ENCODE assay signal across 8 cellular contexts in the genomic region with DNA sequence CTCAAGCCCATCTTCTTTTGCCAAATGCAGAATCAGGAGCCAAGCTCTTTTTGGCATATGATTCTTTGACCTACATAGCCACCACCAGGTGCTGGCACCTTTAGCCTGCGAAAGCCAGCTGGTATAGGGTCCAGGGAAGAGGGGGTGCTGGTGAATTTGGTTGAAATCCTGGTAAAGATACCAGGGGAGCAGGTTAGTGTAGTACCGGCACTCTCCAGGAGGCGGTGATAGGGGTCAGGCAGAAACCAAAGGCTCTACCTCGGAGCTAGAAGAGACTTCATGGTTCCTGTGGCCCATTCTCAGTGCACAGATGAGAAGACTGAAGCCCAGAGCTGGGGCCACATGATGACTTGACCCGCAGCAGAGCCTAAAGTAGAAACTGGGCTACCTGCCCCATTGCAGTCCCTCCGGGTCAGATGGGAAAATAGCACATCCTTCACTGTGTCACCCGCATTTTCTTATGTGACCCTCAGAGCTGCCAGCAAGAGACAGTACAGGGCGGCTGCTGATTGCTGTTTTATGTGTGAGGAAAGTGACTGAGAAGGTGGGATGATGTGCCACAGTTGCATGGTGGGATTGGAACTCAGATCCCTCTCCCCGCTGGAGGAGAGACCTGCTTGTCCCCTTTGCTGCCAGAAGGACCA. TPM values are rescaled to one million over a fixed set of nuclear protein-coding genes. Genes with fewer than 3 reads are reported as not detected.
DNase-seq lines count a peak whose midpoint lies in the region; ATAC-seq and TF ChIP-seq lines count a peak whose summit lies in the region.

No MANE protein-coding gene starts in this region.

- intact Hi-C loops in left lung (cut with DNase I), result no loop called here

- no peak overlapping the region for H3K27ac ChIP-seq in VCaP
- no peak overlapping the region for H3K27ac ChIP-seq in brain microvascular endothelial cell
- no peak overlapping the region for H3K27ac ChIP-seq in left lung

- TF ChIP-seq CTCF in VCaP (conservative IDR thresholded peaks at IDR 0.05), result peak; percentile 76
- TF ChIP-seq CTCF in brain microvascular endothelial cell (IDR thresholded peaks at IDR 0.05; ENCODE audit: low read depth, low read length, missing control alignments), result peak; percentile 90
- TF ChIP-seq CTCF in left lung (IDR thresholded peaks at IDR 0.05), result peak; percentile 58 to 77

- peak; percentile 44 for DNase-seq in EL
- peak; percentile 40 for DNase-seq in Jurkat, Clone E6-1 (ENCODE audit: low read depth, low spot score)
- no peak for DNase-seq in brain microvascular endothelial cell
- no peak for DNase-seq in left lung
- DNase-seq in stimulated activated CD8-positive, alpha-beta memory T cell treated with anti-CD3 and anti-CD28 coated beads, Interleukin-2, amount 100 ng/mL, for 48 hours (ENCODE audit: low read depth in 2 of 2), result peak; percentile 60 to 76
- no peak for DNase-seq in DMS79 treated with DMSO at 0.1 percent for 48 hours (lab: John Stamatoyannopoulos, UW)
- DNase-seq in NCI-H524 treated with DMSO at 0.1 percent for 48 hours (lab: John Stamatoyannopoulos, UW), result no peak

- H3K36me3 ChIP-seq in brain microvascular endothelial cell (replicated peaks) (peaks cover 45% of the 10 kb centered on the region), left lung (peaks cover 5 to 78% of the 10 kb centered on the region in 2 donors)

- H3K4me1 ChIP-seq in left lung, result peaks cover 7 to 54% of the 10 kb centered on the region in 2 donors

- peak; percentile 62 for ATAC-seq in left lung

- H3K27me3 ChIP-seq in brain microvascular endothelial cell (replicated peaks), result no peaks in the 10 kb centered on the region
- no peaks in the 10 kb centered on the region for H3K27me3 ChIP-seq in left lung

- in situ Hi-C loops in brain microvascular endothelial cell (cut with HindIII; ENCODE audit: low pct_ligation_motif_present, low sequenced_read_pairs), result no loop called here

- H3K9me3 ChIP-seq in left lung, result no peaks in the 10 kb centered on the region

- H3K4me3 ChIP-seq in Jurkat, Clone E6-1 (ENCODE audit: low read length), result no peak overlapping the region
- H3K4me3 ChIP-seq in brain microvascular endothelial cell (ENCODE audit: low read depth, low read length) (no peak overlapping the region), left lung (no peak overlapping the region)

RNA-seq across cellular contexts. Expression of a gene that starts 36.0 kb away (rescaled TPM):
- not detected for polyA plus RNA-seq in Jurkat, Clone E6-1 (2012; ENCODE audit: insufficient read depth, insufficient read length)
- not detected for total RNA-seq in left lung

RNA-seq across cellular contexts. Expression of a gene that starts 37.7 kb away (rescaled TPM):
- 0.59 TPM for polyA plus RNA-seq in Jurkat, Clone E6-1 (2012; ENCODE audit: insufficient read depth, insufficient read length)
- 1 to 10 TPM; 3.0 to 6.2 TPM for total RNA-seq in left lung

RNA-seq across cellular contexts. Expression of a gene that starts 49.9 kb away (rescaled TPM):
- 42.0 TPM for polyA plus RNA-seq in Jurkat, Clone E6-1 (2012; ENCODE audit: insufficient read depth, insufficient read length)
- 100 to 1,000 TPM in 1 of 2 donors, 10 to 100 TPM in 1; 92.2 to 113 TPM for total RNA-seq in left lung

Comparison
In these comparisons a context has a peak if more than half of its experiments do, and no peak if none do; other contexts are left out.
1. DNase-seq: peak in EL (single experiment), Jurkat, Clone E6-1 (single experiment) and stimulated activated CD8-positive, alpha-beta memory T cell treated with anti-CD3 and anti-CD28 coated beads, Interleukin-2, amount 100 ng/mL, for 48 hours (2 of 2); none in brain microvascular endothelial cell (single experiment), left lung (0 of 2), DMS79 treated with DMSO at 0.1 percent for 48 hours (single experiment) and NCI-H524 treated with DMSO at 0.1 percent for 48 hours (single experiment).
2. Peak in every context shown above with its lines, with median percentiles within 50 percentile points of each other: CTCF ChIP-seq.